In genomic region chr15:89230277-89230676, GRCh38 we compare ENCODE assay signal across 19 cellular contexts. TPM values are rescaled to one million over a fixed set of nuclear protein-coding genes. Genes with fewer than 3 reads are reported as not detected.
DNase-seq lines count a peak whose midpoint lies in the region; ATAC-seq and TF ChIP-seq lines count a peak whose summit lies in the region.
"Had no signal": no experiment of that assay in that cellular context is flagged by ENCODE, and none has a peak within 500 bp of the region (broad histone marks: within the 10 kb centered on the region; RNA-seq: fewer than 3 reads in every experiment).

No MANE protein-coding gene starts in this region.

- H3K9me3 ChIP-seq in IMR-90 (ENCODE audit: control insufficient read depth, insufficient read depth, low read length) = no peaks in the 10 kb centered on the region
- H3K9me3 ChIP-seq in upper lobe of left lung = no peaks in the 10 kb centered on the region
- H3K9me3 ChIP-seq in sigmoid colon = no peaks in the 10 kb centered on the region
- H3K9me3 ChIP-seq: body of pancreas, esophagus squamous epithelium had no signal

- peak overlapping the region; percentile 84; the same call in 2 of the 3 replicates for H2BK15ac ChIP-seq in IMR-90 (ENCODE audit: low read depth, low read length)

- H3K4me3 ChIP-seq in BJ (ENCODE audit: low read depth, low read length) (no peak overlapping the region), IMR-90 (ENCODE audit: insufficient read depth, low read depth, low read length) (no peak overlapping the region), upper lobe of left lung (no peak overlapping the region), sigmoid colon (no peak overlapping the region)
- H3K4me3 ChIP-seq: body of pancreas, esophagus squamous epithelium, SK-N-MC had no signal

- POLR2A ChIA-PET in BJ (lab: Charles Lee) = no interaction called here
- POLR2A ChIA-PET in IMR-90 (lab: Charles Lee; ENCODE audit: unreplicated experiment) = no interaction called here

- H3K27ac ChIP-seq in IMR-90 (ENCODE audit: insufficient read depth, low read length) (no peak overlapping the region; the same call in 1 of the 2 replicates), upper lobe of left lung (no peak overlapping the region), sigmoid colon (no peak overlapping the region)
- H3K27ac ChIP-seq: body of pancreas, esophagus squamous epithelium, SK-N-MC had no signal

- H4K8ac ChIP-seq in IMR-90 (ENCODE audit: low read depth in 2 of 2, low read length in 2 of 2) = peak overlapping the region; percentile 29 to 35; a peak in 1 of 4 replicates

- H2AK9ac ChIP-seq in IMR-90 (replicated peaks; ENCODE audit: low read depth, low read length, poor library complexity) = peak overlapping the region; percentile 48

- H3K9me1 ChIP-seq in IMR-90 (ENCODE audit: insufficient read depth, low read length) = no peaks in the 10 kb centered on the region; the same call in 1 of the 2 replicates

- no peaks in the 10 kb centered on the region for H4K20me1 ChIP-seq in IMR-90 (ENCODE audit: insufficient read depth, low read length)

- no peak for TF ChIP-seq RAD21 in IMR-90 (IDR thresholded peaks at IDR 0.05; ENCODE audit: low read length)

- TF ChIP-seq POLR2A in IMR-90 (IDR thresholded peaks at IDR 0.05; ENCODE audit: low read depth, low read length) (no peak), upper lobe of left lung (IDR thresholded peaks at IDR 0.05) (no peak), sigmoid colon (IDR thresholded peaks at IDR 0.05) (no peak)

- peak overlapping the region; percentile 70 for H2BK120ac ChIP-seq in IMR-90 (ENCODE audit: low read depth, low read length)

- DNase-seq in BJ (ENCODE audit: low read depth) (no peak), IMR-90 (peak; percentile 7), iPS-NIHi11 (ENCODE audit: low spot score) (peak; percentile 47), Ammon's horn (ENCODE audit: low spot score) (no peak), upper lobe of left lung (no peak), sigmoid colon (no peak)
- DNase-seq: activated CD4-positive, alpha-beta T cell treated with anti-CD3 and anti-CD28 coated beads, Interleukin-2, amount 10 ng/mL, durations not matched to agents 7 days and 5 days; activated naive CD4-positive, alpha-beta T cell treated with anti-CD3 and anti-CD28 coated beads, Interleukin-2, amount 10 ng/mL, durations not matched to agents 7 days and 5 days; body of pancreas; DMS79; esophagus squamous epithelium; NCI-H187; stimulated activated CD4-positive, alpha-beta T cell treated with anti-CD3 and anti-CD28 coated beads, Interleukin-1b, Interleukin-23, amount 100 ng/mL, for 48 hours had no signal

- dilution Hi-C loops in IMR-90 (cut with HindIII; ENCODE audit: low sequenced_read_pairs, unreplicated experiment) = no loop called here

- H3K36me3 Mint-ChIP-seq in activated T-helper 17 cell treated with anti-CD3 and anti-CD28 coated beads, Interleukin-2, amount 50 U/mL, for 72 hours (ENCODE audit: low read depth) = no peaks in the 10 kb centered on the region
- H3K36me3 Mint-ChIP-seq: activated naive CD4-positive, alpha-beta T cell treated with anti-CD3 and anti-CD28 coated beads, Interleukin-2, amount 10 ng/mL, durations not matched to agents 7 days and 5 days had no signal

- ATAC-seq in IMR-90 (ENCODE audit: low read depth) (peak; percentile 74), upper lobe of left lung (ENCODE audit: low FRiP score in 2 of 2) (no peak), GM18861 (IDR thresholded peaks at IDR 0.05; ENCODE audit: unreplicated experiment) (no peak)
- ATAC-seq in activated T-helper 17 cell treated with anti-CD3 and anti-CD28 coated beads, Interleukin-2, amount 50 U/mL, for 72 hours (replicated peaks) = no peak
- ATAC-seq: body of pancreas had no signal

- H3K27me3 ChIP-seq in BJ (ENCODE audit: control insufficient read depth, insufficient read depth, low read length) (no peaks in the 10 kb centered on the region; the same call in 1 of the 2 replicates), IMR-90 (ENCODE audit: control insufficient read depth, insufficient read depth, low read length) (peaks cover 2% of the 10 kb centered on the region; the same call in 1 of the 2 replicates), upper lobe of left lung (no peaks in the 10 kb centered on the region), sigmoid colon (no peaks in the 10 kb centered on the region)
- H3K27me3 ChIP-seq: body of pancreas had no signal

- BruUV-seq in IMR-90 (replicated peaks; lab: Mats Ljungman, UMichigan) = no TSS peak

- no peak overlapping the region for H4K5ac ChIP-seq in IMR-90 (ENCODE audit: low read depth, low read length)

- no peak overlapping the region for H3K56ac ChIP-seq in IMR-90 (ENCODE audit: extremely low read depth, insufficient read depth, low read length)

- intact Hi-C loops in IMR-90 (cut with micrococcal nuclease) = no loop called here
- intact Hi-C loops in sigmoid colon (cut with DNase I) = no loop called here

- no peak overlapping the region for H3K4me3 Mint-ChIP-seq in activated T-helper 17 cell treated with anti-CD3 and anti-CD28 coated beads, Interleukin-2, amount 50 U/mL, for 72 hours
- H3K4me3 Mint-ChIP-seq: activated CD4-positive, alpha-beta T cell treated with anti-CD3 and anti-CD28 coated beads, Interleukin-2, amount 10 ng/mL, durations not matched to agents 7 days and 5 days; activated naive CD4-positive, alpha-beta T cell treated with anti-CD3 and anti-CD28 coated beads, Interleukin-2, amount 10 ng/mL, durations not matched to agents 7 days and 5 days had no signal

- peaks cover 5% of the 10 kb centered on the region for H3K4me1 Mint-ChIP-seq in activated T-helper 17 cell treated with anti-CD3 and anti-CD28 coated beads, Interleukin-2, amount 50 U/mL, for 72 hours
- H3K4me1 Mint-ChIP-seq: activated naive CD4-positive, alpha-beta T cell treated with anti-CD3 and anti-CD28 coated beads, Interleukin-2, amount 10 ng/mL, durations not matched to agents 7 days and 5 days had no signal

- TF ChIP-seq CTCF in BJ (IDR thresholded peaks at IDR 0.05; ENCODE audit: insufficient read depth, low read depth, low read length) = peak; percentile 38
- 0 out of 2 replicates have a peak, but pooled peaks have one; percentile 5 for TF ChIP-seq CTCF in IMR-90 (conservative IDR thresholded peaks at IDR 0.05; ENCODE audit: low read depth, low read length)
- TF ChIP-seq CTCF in upper lobe of left lung (IDR thresholded peaks at IDR 0.05) = no peak
- TF ChIP-seq CTCF in sigmoid colon (IDR thresholded peaks at IDR 0.05) = no peak

- H3K4me1 ChIP-seq in IMR-90 (ENCODE audit: control insufficient read depth, insufficient read depth, low read length) (peaks cover 6% of the 10 kb centered on the region; the same call in 1 of the 2 replicates), upper lobe of left lung (no peaks in the 10 kb centered on the region), sigmoid colon (no peaks in the 10 kb centered on the region)
- H3K4me1 ChIP-seq: esophagus squamous epithelium had no signal

- H3K36me3 ChIP-seq in BJ (ENCODE audit: control insufficient read depth, insufficient read depth, low read length) (no peaks in the 10 kb centered on the region), IMR-90 (ENCODE audit: control insufficient read depth, insufficient read depth, low read length) (no peaks in the 10 kb centered on the region), upper lobe of left lung (no peaks in the 10 kb centered on the region), sigmoid colon (no peaks in the 10 kb centered on the region)
- H3K36me3 ChIP-seq: esophagus squamous epithelium had no signal

- peak overlapping the region; percentile 38; the same call in 1 of the 2 replicates for H3K4ac ChIP-seq in IMR-90 (ENCODE audit: low read depth, low read length)

- peak overlapping the region; percentile 41; the same call in 1 of the 2 replicates for H4K91ac ChIP-seq in IMR-90 (ENCODE audit: insufficient read depth, low read depth, low read length)

- no peaks in the 10 kb centered on the region for H3K79me1 ChIP-seq in IMR-90 (ENCODE audit: low read depth in 1 of 2, low read length in 2 of 2)

- no peak overlapping the region for H3K18ac ChIP-seq in IMR-90 (ENCODE audit: low read depth, low read length)

- H3K4me2 ChIP-seq in IMR-90 (ENCODE audit: low read depth, low read length) = no peak overlapping the region

- in situ Hi-C loops in IMR-90 (cut with MboI; ENCODE audit: low sequenced_read_pairs) = no loop called here

- TF ChIP-seq EP300 in upper lobe of left lung (IDR thresholded peaks at IDR 0.05) (no peak), sigmoid colon (IDR thresholded peaks at IDR 0.05) (no peak)

- H3K23ac ChIP-seq in IMR-90 (ENCODE audit: low read depth, low read length) = no peak overlapping the region

- peak overlapping the region; percentile 82 for H2BK20ac ChIP-seq in IMR-90 (ENCODE audit: low read depth, low read length)

- no CpG with 5 or more reads among the region's 5 CpGs for WGBS in IMR-90 (ENCODE audit: extremely low coverage in 2 of 2, insufficient read length in 1 of 2), 2 experiments
- WGBS in upper lobe of left lung, 2 donors = 44 to 56% methylated on average over 5 of the region's 5 CpGs
- WGBS in sigmoid colon, 2 donors = 54 to 63% methylated on average over 5 of the region's 5 CpGs

- CTCF ChIA-PET in BJ (lab: Yijun Ruan, JAX) (interaction anchor here (0.6 to 2.5 kb wide), 6 partner anchors 12 to 774 kb away, joined by 3 to 11 read pairs (median 3); no protein-coding TSS in a partner anchor), IMR-90 (lab: Yijun Ruan, JAX) (interaction anchor here (1.8 kb wide), 1 partner anchor 23 kb away, joined by 8 read pairs; no protein-coding TSS in a partner anchor)

- H3K9ac ChIP-seq in IMR-90 (ENCODE audit: low read depth, low read length) = no peak overlapping the region

- H2AFZ ChIP-seq in IMR-90 (replicated peaks; ENCODE audit: low read length, poor library complexity) = peak overlapping the region; percentile 3

- H3K14ac ChIP-seq in IMR-90 (replicated peaks; ENCODE audit: low read depth, low read length) = peak overlapping the region; percentile 6

- no peaks in the 10 kb centered on the region for H3K9me3 Mint-ChIP-seq in activated T-helper 17 cell treated with anti-CD3 and anti-CD28 coated beads, Interleukin-2, amount 50 U/mL, for 72 hours
- H3K9me3 Mint-ChIP-seq: activated CD4-positive, alpha-beta T cell treated with anti-CD3 and anti-CD28 coated beads, Interleukin-2, amount 10 ng/mL, durations not matched to agents 7 days and 5 days; activated naive CD4-positive, alpha-beta T cell treated with anti-CD3 and anti-CD28 coated beads, Interleukin-2, amount 10 ng/mL, durations not matched to agents 7 days and 5 days had no signal

- H3K27ac Mint-ChIP-seq in activated T-helper 17 cell treated with anti-CD3 and anti-CD28 coated beads, Interleukin-2, amount 50 U/mL, for 72 hours = peak overlapping the region; percentile 56
- H3K27ac Mint-ChIP-seq: activated CD4-positive, alpha-beta T cell treated with anti-CD3 and anti-CD28 coated beads, Interleukin-2, amount 10 ng/mL, durations not matched to agents 7 days and 5 days; activated naive CD4-positive, alpha-beta T cell treated with anti-CD3 and anti-CD28 coated beads, Interleukin-2, amount 10 ng/mL, durations not matched to agents 7 days and 5 days had no signal

- peaks cover 16% of the 10 kb centered on the region for H3K27me3 Mint-ChIP-seq in activated T-helper 17 cell treated with anti-CD3 and anti-CD28 coated beads, Interleukin-2, amount 50 U/mL, for 72 hours

- H2BK5ac ChIP-seq in IMR-90 (ENCODE audit: low read depth, low read length, poor library complexity, severe bottlenecking) = no peak overlapping the region

- peak overlapping the region; percentile 65 for H2AK5ac ChIP-seq in IMR-90 (ENCODE audit: low read depth, low read length)

RNA-seq across cellular contexts. Expression of gene RLBP1, which starts 8.9 kb away (rescaled TPM):
- polyA plus RNA-seq in BJ (2011; rRNA removed) (not detected in 2 replicates), IMR-90 (2012; rRNA removed) (not detected in 2 replicates), sigmoid colon (under 1 TPM in 1 of 3 donors, not detected in 2; 0.50 TPM)
- not detected in 2 replicates for polyA minus RNA-seq in BJ (2011; rRNA and poly(A)+ RNA removed)
- total RNA-seq in IMR-90 (2012; rRNA removed) (not detected in 2 replicates), upper lobe of left lung (not detected), sigmoid colon (1 to 10 TPM in 2 of 4 donors, under 1 TPM in 1, not detected in 1; 0.27 to 6.6 (median 1.8) TPM)
- not detected in 2 replicates for polyA plus RNA-seq in IMR-90 (2012; cell fraction: cytosol; rRNA removed)
- polyA plus RNA-seq in IMR-90 (2012; cell fraction: nucleus; rRNA removed; ENCODE audit: low replicate concordance) = not detected in 2 replicates
- total RNA-seq in activated T-helper 17 cell treated with anti-CD3 and anti-CD28 coated beads, Interleukin-2, amount 50 U/mL, for 72 hours = not detected
- total RNA-seq: activated CD4-positive, alpha-beta T cell treated with anti-CD3 and anti-CD28 coated beads, Interleukin-2, amount 10 ng/mL, durations not matched to agents 7 days and 5 days; body of pancreas; dermis blood vessel endothelial cell; esophagus squamous epithelium; NCI-H460; subcutaneous adipose tissue had no signal

RNA-seq across cellular contexts. Expression of gene FANCI, which starts 13.5 kb away (rescaled TPM):
- polyA plus RNA-seq in BJ (2011; rRNA removed) (11.5 and 18.3 TPM in 2 replicates), IMR-90 (2012; rRNA removed) (11.6 and 13.2 TPM in 2 replicates), sigmoid colon (10 to 100 TPM in 1 of 3 donors, 1 to 10 TPM in 2; 2.3 to 16.0 (median 2.4) TPM)
- 8.3 and 8.4 TPM in 2 replicates for polyA minus RNA-seq in BJ (2011; rRNA and poly(A)+ RNA removed)
- total RNA-seq in IMR-90 (2012; rRNA removed) (25.6 and 34.2 TPM in 2 replicates), upper lobe of left lung (10 to 100 TPM in 1 of 6 donors, 1 to 10 TPM in 5; 5.0 to 10.9 (median 6.6) TPM), sigmoid colon (1 to 10 TPM; 2.0 to 5.2 (median 3.3) TPM)
- polyA plus RNA-seq in IMR-90 (2012; cell fraction: cytosol; rRNA removed) = 1.8 and 4.1 TPM in 2 replicates
- polyA plus RNA-seq in IMR-90 (2012; cell fraction: nucleus; rRNA removed; ENCODE audit: low replicate concordance) = 3.0 and 18.5 TPM in 2 replicates
- 100 to 1,000 TPM; 210 to 232 TPM for total RNA-seq in activated T-helper 17 cell treated with anti-CD3 and anti-CD28 coated beads, Interleukin-2, amount 50 U/mL, for 72 hours

Comparison
In these comparisons a context has a peak if more than half of its experiments do, and no peak if none do; other contexts are left out.
1. DNase-seq: peak in IMR-90 (single experiment) and iPS-NIHi11 (single experiment); none in BJ (single experiment), Ammon's horn (single experiment), upper lobe of left lung (0 of 2) and sigmoid colon (single experiment).
2. CTCF ChIP-seq: peak in BJ (single experiment) and IMR-90 (single experiment); none in upper lobe of left lung (0 of 6) and sigmoid colon (0 of 4).